In the genomic region with DNA sequence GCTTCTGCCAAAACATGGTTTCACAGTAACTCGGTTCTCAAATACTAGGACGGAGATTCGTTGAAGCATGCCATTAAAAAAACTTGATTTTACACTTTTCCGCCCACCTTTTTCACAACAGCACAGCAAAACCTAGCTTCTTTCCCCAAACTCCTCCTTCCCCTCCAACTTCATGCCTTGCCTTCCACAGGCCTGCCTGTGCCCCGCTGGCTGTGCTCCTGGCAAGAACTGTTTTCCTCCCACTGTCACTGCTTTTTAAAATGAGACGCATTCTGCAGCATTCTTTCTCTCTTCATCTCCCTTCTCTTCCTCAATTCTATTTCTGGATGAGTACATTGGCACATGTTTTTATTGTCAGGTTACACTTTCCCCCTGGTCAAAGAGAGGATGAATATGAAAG, we compare ENCODE assay signal across 19 cellular contexts. TPM values are rescaled to one million over a fixed set of nuclear protein-coding genes. Genes with fewer than 3 reads are reported as not detected.
DNase-seq lines count a peak whose midpoint lies in the region; ATAC-seq lines count a peak whose summit lies in the region.
"Had no signal": no experiment of that assay in that cellular context is flagged by ENCODE, and none has a peak within 500 bp of the region (broad histone marks: within the 10 kb centered on the region; RNA-seq: fewer than 3 reads in every experiment).

No MANE protein-coding gene starts in this region.

- H3K4me1 Mint-ChIP-seq in activated T-cell treated with anti-CD3 and anti-CD28 coated beads, Interleukin-2, amount 50 U/mL, for 4 hours (ENCODE audit: low read depth): no peaks in the 10 kb centered on the region
- H3K4me1 Mint-ChIP-seq: CD14-positive monocyte; CD8-positive, alpha-beta memory T cell had no signal

- DNase-seq in Ammon's horn (ENCODE audit: low spot score): peak; percentile 9
- DNase-seq in inferior parietal cortex (ENCODE audit: extremely low spot score): peak; percentile 22
- peak; percentile 5 for DNase-seq in middle frontal gyrus (ENCODE audit: extremely low spot score, low spot score)
- no peak for DNase-seq in activated T-cell treated with anti-CD3 and anti-CD28 coated beads, Interleukin-2, amount 50 U/mL, for 48 hours
- DNase-seq in activated T-cell treated with anti-CD3 and anti-CD28 coated beads, Interleukin-2, amount 50 U/mL, for 4 hours: no peak
- no peak for DNase-seq in UCSD-AML1 (lab: John Stamatoyannopoulos, UW; ENCODE audit: unreplicated experiment)
- DNase-seq: BE2C; Calu3; CD4-positive, alpha-beta T cell; CD8-positive, alpha-beta memory T cell; COR-L47; DMS153; EL; GDM1; GM23248; H9 had no signal

- peaks cover 39% of the 10 kb centered on the region for H3K27me3 Mint-ChIP-seq in activated T-cell treated with anti-CD3 and anti-CD28 coated beads, Interleukin-2, amount 50 U/mL, for 4 hours (ENCODE audit: low read depth)

- H3K36me3 Mint-ChIP-seq in activated T-cell treated with anti-CD3 and anti-CD28 coated beads, Interleukin-2, amount 50 U/mL, for 4 hours (ENCODE audit: insufficient read depth): no peaks in the 10 kb centered on the region
- H3K36me3 Mint-ChIP-seq: CD14-positive monocyte; CD8-positive, alpha-beta memory T cell had no signal

- no peaks in the 10 kb centered on the region for H3K9me3 Mint-ChIP-seq in activated T-cell treated with anti-CD3 and anti-CD28 coated beads, Interleukin-2, amount 50 U/mL, for 4 hours
- H3K9me3 Mint-ChIP-seq: CD4-positive, alpha-beta T cell had no signal

- no peak for ATAC-seq in activated T-cell treated with anti-CD3 and anti-CD28 coated beads, Interleukin-2, amount 50 U/mL, for 4 hours
- ATAC-seq: GM12878, HCT116 had no signal

- H3K4me3 Mint-ChIP-seq in activated T-cell treated with anti-CD3 and anti-CD28 coated beads, Interleukin-2, amount 50 U/mL, for 4 hours: no peak overlapping the region
- H3K4me3 Mint-ChIP-seq: CD14-positive monocyte; CD4-positive, alpha-beta T cell; CD8-positive, alpha-beta memory T cell; H9 had no signal

RNA-seq across cellular contexts. Expression of gene LMAN1, which starts 55.2 kb away (rescaled TPM):
- 100 to 1,000 TPM; 106 to 130 (median 116) TPM for total RNA-seq in activated T-cell treated with anti-CD3 and anti-CD28 coated beads, Interleukin-2, amount 50 U/mL, for 4 hours

Comparison
In these comparisons a context has a peak if more than half of its experiments do, and no peak if none do; other contexts are left out.
1. DNase-seq: peak in Ammon's horn (single experiment), inferior parietal cortex (single experiment) and middle frontal gyrus (single experiment); none in activated T-cell treated with anti-CD3 and anti-CD28 coated beads, Interleukin-2, amount 50 U/mL, for 48 hours (0 of 2), activated T-cell treated with anti-CD3 and anti-CD28 coated beads, Interleukin-2, amount 50 U/mL, for 4 hours (single experiment) and UCSD-AML1 (single experiment).